Comparison of ENCODE assay signal across 8 cellular contexts in the genomic region with DNA sequence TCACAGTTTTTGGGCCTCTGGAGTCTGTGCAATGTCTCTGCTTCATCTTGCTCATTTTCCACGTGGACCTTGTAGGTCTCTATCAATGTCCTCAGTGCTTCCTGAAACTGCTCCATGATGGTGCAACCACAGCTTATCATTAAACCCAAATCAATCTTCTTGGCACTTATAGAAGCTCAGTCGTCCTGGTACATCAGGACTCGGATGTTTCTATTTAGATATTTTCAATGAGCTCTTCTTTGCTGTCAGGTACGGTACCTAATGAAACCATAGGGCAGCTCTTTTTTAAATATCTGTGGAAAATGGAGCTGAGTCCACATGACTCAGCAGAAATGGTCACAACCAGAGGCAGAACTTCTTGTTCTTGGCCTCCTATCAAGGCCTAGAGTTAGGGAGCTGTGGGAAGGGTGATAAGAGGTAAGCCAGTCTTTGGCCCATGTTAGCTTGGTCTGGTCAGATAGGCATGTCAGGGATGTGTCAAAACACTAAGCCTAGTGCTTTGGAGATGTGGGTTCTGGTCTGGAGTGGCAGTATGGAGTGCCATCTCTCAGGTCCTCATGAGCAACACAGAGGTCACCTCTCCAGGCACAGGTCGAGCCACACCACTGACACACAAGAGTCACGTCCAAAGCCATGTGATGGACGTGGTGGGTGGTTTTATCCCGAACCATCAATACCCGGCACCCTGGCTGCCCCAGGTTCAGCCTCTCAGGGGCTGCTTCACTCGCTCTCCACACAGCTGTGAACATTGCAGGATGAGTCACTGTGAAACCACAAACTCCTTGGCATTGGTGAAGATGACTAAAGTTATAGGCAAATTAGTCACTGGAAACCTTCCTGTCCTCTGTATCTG.
A peak's percentile ranks its signal among the peaks of the same experiment; 100 is the strongest.
DNase-seq lines count a peak whose midpoint lies in the region; ATAC-seq lines count a peak whose summit lies in the region.

No MANE protein-coding gene starts in this region.

- H3K9me3 Mint-ChIP-seq in activated naive CD8-positive, alpha-beta T cell (ENCODE audit: low read depth) = no peaks in the 10 kb centered on the region

- H3K36me3 Mint-ChIP-seq in activated naive CD8-positive, alpha-beta T cell = no peaks in the 10 kb centered on the region

- H3K36me3 ChIP-seq in ACC112 (ENCODE audit: insufficient read depth, low read length) (no peaks in the 10 kb centered on the region), SJCRH30 (no peaks in the 10 kb centered on the region)

- no peaks in the 10 kb centered on the region for H3K9me3 ChIP-seq in SJCRH30 (replicated peaks)

- H3K4me1 ChIP-seq in ACC112 (ENCODE audit: control insufficient read depth, insufficient read depth, low read length, unreplicated experiment) (peaks cover 48% of the 10 kb centered on the region), SJCRH30 (peaks cover 7% of the 10 kb centered on the region; the same call in 1 of the 2 replicates)

- H3K4me3 ChIP-seq in ACC112 (ENCODE audit: low read depth, low read length) (peak overlapping the region; percentile 15; the same call in 1 of the 2 replicates), SJCRH30 (no peak overlapping the region)

- no peaks in the 10 kb centered on the region for H3K27me3 Mint-ChIP-seq in activated naive CD8-positive, alpha-beta T cell

- H3K27ac ChIP-seq in ACC112 (ENCODE audit: low read depth, low read length) = peak overlapping the region; percentile 99
- H3K27ac ChIP-seq in SJCRH30 = no peak overlapping the region

- ATAC-seq in GM19043 (IDR thresholded peaks at IDR 0.05; ENCODE audit: low read depth, unreplicated experiment) = peak; percentile 76
- peak; percentile 91 for ATAC-seq in HG03175 (IDR thresholded peaks at IDR 0.05; ENCODE audit: unreplicated experiment)

- H3K27ac Mint-ChIP-seq in activated naive CD8-positive, alpha-beta T cell = peak overlapping the region; percentile 71

- in situ Hi-C loops in G401 (cut with HindIII; ENCODE audit: low sequenced_read_pairs) = no loop called here

- H3K27me3 ChIP-seq in ACC112 (ENCODE audit: insufficient read depth, low read length) (no peaks in the 10 kb centered on the region), SJCRH30 (no peaks in the 10 kb centered on the region; the same call in 1 of the 2 replicates)

- peaks cover 19% of the 10 kb centered on the region for H3K4me1 Mint-ChIP-seq in activated naive CD8-positive, alpha-beta T cell (ENCODE audit: low read depth)

- peak overlapping the region; percentile 33 for H2AFZ ChIP-seq in ACC112 (ENCODE audit: low read length, unreplicated experiment)

- DNase-seq in SJCRH30 = peak; percentile 50 to 59
- peak; percentile 99 for DNase-seq in iris pigment epithelial cell (ENCODE audit: low read depth)
- peak; percentile 39 for DNase-seq in stimulated activated CD8-positive, alpha-beta memory T cell treated with anti-CD3 and anti-CD28 coated beads, Interleukin-12 subunit alpha, Interleukin-12 subunit beta, amount 100 ng/mL, for 4 hours (ENCODE audit: low read depth)
- DNase-seq in G401 (ENCODE audit: low spot score) = no peak

- no peaks in the 10 kb centered on the region for H3K79me2 ChIP-seq in ACC112 (ENCODE audit: control insufficient read depth, insufficient read depth, low read length, unreplicated experiment)

- H3K4me3 Mint-ChIP-seq in activated naive CD8-positive, alpha-beta T cell = peak overlapping the region; percentile 5
